11 cellular contexts compared by ENCODE assay signal in the genomic region with DNA sequence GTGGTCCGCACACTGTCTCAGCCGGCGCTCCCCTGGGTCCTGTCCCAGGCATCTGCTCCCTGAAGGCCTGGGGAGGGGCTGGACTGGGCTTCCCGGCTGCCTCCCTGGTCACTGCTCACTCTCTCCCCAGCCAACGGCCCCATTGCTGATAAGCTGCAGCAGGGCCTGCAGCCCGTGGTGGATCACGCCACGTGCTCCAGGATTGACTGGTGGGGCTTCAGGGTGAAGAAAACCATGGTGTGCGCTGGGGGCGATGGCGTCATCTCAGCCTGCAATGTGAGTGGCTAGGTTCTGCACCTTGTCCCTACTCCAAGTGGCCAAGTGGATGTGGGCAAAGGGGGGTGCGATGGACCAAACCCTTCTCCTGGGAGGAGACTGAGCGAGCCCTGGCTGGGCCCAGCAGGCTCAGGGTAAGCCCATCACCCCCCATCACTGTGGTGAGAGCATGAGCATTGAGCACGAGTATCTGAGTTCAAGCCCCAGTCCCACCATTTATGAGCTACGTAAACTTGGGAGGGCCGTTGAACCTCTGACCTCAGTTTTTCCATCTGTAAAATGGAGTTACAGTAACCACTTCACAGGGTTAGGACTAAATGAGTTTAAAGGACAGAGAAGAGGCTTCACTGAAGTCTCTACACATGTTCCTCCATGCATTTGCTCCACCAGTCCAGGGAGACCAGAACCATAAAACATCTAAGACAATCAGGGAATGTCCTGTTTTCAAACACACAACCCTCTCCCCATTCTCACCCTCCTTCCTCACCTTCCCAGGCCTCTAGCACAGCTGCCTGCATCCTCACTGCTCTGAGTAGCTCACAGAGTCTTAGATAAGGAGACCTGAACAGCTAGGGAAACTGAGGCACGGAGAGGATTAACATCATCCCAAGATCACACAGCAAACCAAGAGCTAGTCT. TPM values are rescaled to one million over a fixed set of nuclear protein-coding genes. Genes with fewer than 3 reads are reported as not detected.
"Had no signal": no experiment of that assay in that cellular context is flagged by ENCODE, and none has a peak within 500 bp of the region (broad histone marks: within the 10 kb centered on the region; RNA-seq: fewer than 3 reads in every experiment).

No MANE protein-coding gene starts in this region.

- H3K4me3 ChIP-seq: ascending aorta, gastrocnemius medialis, lung, thyroid gland had no signal

- H3K27ac ChIP-seq: ascending aorta, gastrocnemius medialis, thyroid gland had no signal

- DNase-seq: activated CD4-positive, alpha-beta T cell treated with anti-CD3 and anti-CD28 coated beads, Interleukin-2, amount 50 U/mL, for 1 hour; erythroblast; gastrocnemius medialis; left colon; midbrain; thyroid gland had no signal

- H3K27me3 ChIP-seq: gastrocnemius medialis, thyroid gland had no signal

- H3K36me3 ChIP-seq: ascending aorta, gastrocnemius medialis, thyroid gland had no signal

- FAIRE-seq: colon, islet of Langerhans, urothelium cell line had no signal

- H3K4me1 ChIP-seq: ascending aorta, gastrocnemius medialis, thyroid gland had no signal

- H3K9me3 ChIP-seq: ascending aorta, gastrocnemius medialis, thyroid gland had no signal

RNA-seq across cellular contexts. Expression of gene CELA2B, which starts 31.2 kb away (rescaled TPM):
- polyA plus RNA-seq: lung had no signal
